17 cellular contexts compared by ENCODE assay signal in the genomic region with DNA sequence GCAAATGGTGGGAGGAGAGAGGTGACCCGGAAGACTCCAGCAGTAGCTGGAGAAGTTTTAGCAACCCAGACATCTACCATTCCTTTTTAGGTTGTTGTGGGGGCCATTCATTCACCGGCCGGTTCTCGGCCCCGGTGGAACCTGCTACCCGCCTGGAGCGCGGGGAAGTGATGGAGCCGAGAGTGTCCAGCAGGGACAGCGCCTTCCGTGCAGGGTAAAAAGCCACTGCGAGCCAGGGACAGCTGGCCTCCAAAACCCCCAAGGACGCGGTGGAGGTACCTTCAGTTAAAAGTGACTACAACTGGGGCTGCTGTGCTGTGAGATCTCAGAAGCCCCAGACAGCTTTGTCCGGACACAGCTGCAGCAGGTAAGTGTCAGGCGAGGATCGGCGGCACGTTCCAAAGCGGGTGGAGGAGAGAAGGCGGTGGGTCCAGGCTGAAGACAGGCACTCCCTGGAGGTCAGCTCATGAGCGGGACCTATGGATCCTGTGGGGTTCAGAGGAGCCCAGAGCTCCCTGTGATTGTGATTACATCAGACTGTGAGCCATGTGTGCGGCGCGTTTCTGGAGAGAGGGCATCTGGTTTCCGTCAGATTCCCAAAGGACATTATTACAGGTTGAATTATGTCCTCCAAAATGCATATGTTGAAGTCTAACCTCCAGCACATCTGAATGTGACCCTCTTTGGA.
DNase-seq lines count a peak whose midpoint lies in the region; ATAC-seq and TF ChIP-seq lines count a peak whose summit lies in the region.
"Had no signal": no experiment of that assay in that cellular context is flagged by ENCODE, and none has a peak within 500 bp of the region (broad histone marks: within the 10 kb centered on the region; RNA-seq: fewer than 3 reads in every experiment).

No MANE protein-coding gene starts in this region.

- H3K4me1 ChIP-seq in spleen = no peaks in the 10 kb centered on the region

- ATAC-seq in SK-N-SH treated with all-trans-retinoic acid at 6 μM for 48 hours = peak; percentile 70; the same call in 1 of the 3 replicates
- ATAC-seq: Panc1 had no signal

- H3K36me3 ChIP-seq in spleen = no peaks in the 10 kb centered on the region

- TF ChIP-seq POLR2A in spleen (IDR thresholded peaks at IDR 0.05) = no peak

- 80 to 93% (median 87%) methylated on average over 23 to 26 of the region's 26 CpGs for WGBS in spleen, 5 donors

- DNase-seq in activated CD8-positive, alpha-beta memory T cell treated with anti-CD3 and anti-CD28 coated beads, Interleukin-2, amount 50 U/mL, for 48 hours = peak; percentile 34
- no peak for DNase-seq in activated CD8-positive, alpha-beta memory T cell treated with anti-CD3 and anti-CD28 coated beads, Interleukin-2, amount 50 U/mL, for 4 hours
- DNase-seq in left kidney (ENCODE audit: low read depth, low spot score) (peak; percentile 35), spleen (peak; percentile 51), OCI-M2 (lab: John Stamatoyannopoulos, UW; ENCODE audit: unreplicated experiment) (no peak), A172 (ENCODE audit: low spot score) (no peak)
- DNase-seq in stimulated activated CD4-positive, alpha-beta T cell treated with anti-CD3 and anti-CD28 coated beads, Interleukin-15, amount 100 ng/mL, for 24 hours = no peak
- DNase-seq: Caco-2, DMS153, EL, H7, NCI-H2029, NCI-H510A, NCI-H774, SHP77 had no signal

- no peaks in the 10 kb centered on the region for H3K9me3 ChIP-seq in spleen
- H3K9me3 ChIP-seq: Caco-2 had no signal

- no peak for TF ChIP-seq CTCF in spleen (IDR thresholded peaks at IDR 0.05 in 8 of 11, conservative IDR thresholded peaks at IDR 0.05 in 3 of 11)

- H3K27me3 ChIP-seq in spleen (replicated peaks in 1 of 7) = peaks cover 0 to 23% (median 0%) of the 10 kb centered on the region in 7 donors

- intact Hi-C loops in spleen (cut with DNase I; ENCODE audit: low total_unique reads) = no loop called here

- no peak overlapping the region for H3K27ac ChIP-seq in spleen

- no peak overlapping the region for H3K4me3 ChIP-seq in spleen

TF ChIP-seq in SK-N-SH treated with all-trans-retinoic acid at 6 μM for 48 hours, 23 proteins besides CTCF, POLR2A, EP300 and RAD21 (continues in another document):
- no peak for TF ChIP-seq ZFP30 (CRISPR knock-in tag; IDR thresholded peaks at IDR 0.05)
- no peak; the same call in 1 of the 2 replicates for TF ChIP-seq BACH2 (CRISPR knock-in tag; IDR thresholded peaks at IDR 0.05; ENCODE audit: borderline replicate concordance)
- TF ChIP-seq CSDC2 (CRISPR knock-in tag; IDR thresholded peaks at IDR 0.05) = no peak
- peak; percentile 56 for TF ChIP-seq ISL1 (CRISPR knock-in tag; IDR thresholded peaks at IDR 0.05)
- no peak for TF ChIP-seq GLIS3 (CRISPR knock-in tag; IDR thresholded peaks at IDR 0.05)
- TF ChIP-seq ESRRG (CRISPR knock-in tag; IDR thresholded peaks at IDR 0.05) = no peak
- no peak for TF ChIP-seq ZNF565 (CRISPR knock-in tag; conservative IDR thresholded peaks at IDR 0.05; ENCODE audit: low read depth)
- peak; percentile 89 for TF ChIP-seq ZNF70 (CRISPR knock-in tag; IDR thresholded peaks at IDR 0.05)
- TF ChIP-seq ZNF8 (CRISPR knock-in tag; IDR thresholded peaks at IDR 0.05) = no peak
- TF ChIP-seq, protein P1, sequence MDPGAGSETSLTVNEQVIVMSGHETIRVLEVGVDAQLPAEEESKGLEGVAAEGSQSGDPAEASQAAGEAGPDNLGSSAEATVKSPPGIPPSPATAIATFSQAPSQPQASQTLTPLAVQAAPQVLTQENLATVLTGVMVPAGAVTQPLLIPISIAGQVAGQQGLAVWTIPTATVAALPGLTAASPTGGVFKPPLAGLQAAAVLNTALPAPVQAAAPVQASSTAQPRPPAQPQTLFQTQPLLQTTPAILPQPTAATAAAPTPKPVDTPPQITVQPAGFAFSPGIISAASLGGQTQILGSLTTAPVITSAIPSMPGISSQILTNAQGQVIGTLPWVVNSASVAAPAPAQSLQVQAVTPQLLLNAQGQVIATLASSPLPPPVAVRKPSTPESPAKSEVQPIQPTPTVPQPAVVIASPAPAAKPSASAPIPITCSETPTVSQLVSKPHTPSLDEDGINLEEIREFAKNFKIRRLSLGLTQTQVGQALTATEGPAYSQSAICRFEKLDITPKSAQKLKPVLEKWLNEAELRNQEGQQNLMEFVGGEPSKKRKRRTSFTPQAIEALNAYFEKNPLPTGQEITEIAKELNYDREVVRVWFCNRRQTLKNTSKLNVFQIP (CRISPR knock-in tag; IDR thresholded peaks at IDR 0.05; ENCODE audit: borderline replicate concordance, low read depth) = no peak
- no peak for TF ChIP-seq SNAI2 (CRISPR knock-in tag; IDR thresholded peaks at IDR 0.05)
- peak; percentile 98 for TF ChIP-seq TCF4 (CRISPR knock-in tag; IDR thresholded peaks at IDR 0.05; ENCODE audit: borderline replicate concordance)
- peak; percentile 80; the same call in 1 of the 2 replicates for TF ChIP-seq ZFP3 (CRISPR knock-in tag; IDR thresholded peaks at IDR 0.05)
- no peak for TF ChIP-seq OSR1 (CRISPR knock-in tag; IDR thresholded peaks at IDR 0.05)
- TF ChIP-seq, protein P2, sequence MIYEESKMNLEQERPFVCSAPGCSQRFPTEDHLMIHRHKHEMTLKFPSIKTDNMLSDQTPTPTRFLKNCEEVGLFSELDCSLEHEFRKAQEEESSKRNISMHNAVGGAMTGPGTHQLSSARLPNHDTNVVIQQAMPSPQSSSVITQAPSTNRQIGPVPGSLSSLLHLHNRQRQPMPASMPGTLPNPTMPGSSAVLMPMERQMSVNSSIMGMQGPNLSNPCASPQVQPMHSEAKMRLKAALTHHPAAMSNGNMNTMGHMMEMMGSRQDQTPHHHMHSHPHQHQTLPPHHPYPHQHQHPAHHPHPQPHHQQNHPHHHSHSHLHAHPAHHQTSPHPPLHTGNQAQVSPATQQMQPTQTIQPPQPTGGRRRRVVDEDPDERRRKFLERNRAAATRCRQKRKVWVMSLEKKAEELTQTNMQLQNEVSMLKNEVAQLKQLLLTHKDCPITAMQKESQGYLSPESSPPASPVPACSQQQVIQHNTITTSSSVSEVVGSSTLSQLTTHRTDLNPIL (CRISPR knock-in tag; IDR thresholded peaks at IDR 0.05; ENCODE audit: low read depth) = no peak; the same call in 1 of the 2 replicates
- no peak for TF ChIP-seq RARB (CRISPR knock-in tag; IDR thresholded peaks at IDR 0.05)
- TF ChIP-seq, protein P3, sequence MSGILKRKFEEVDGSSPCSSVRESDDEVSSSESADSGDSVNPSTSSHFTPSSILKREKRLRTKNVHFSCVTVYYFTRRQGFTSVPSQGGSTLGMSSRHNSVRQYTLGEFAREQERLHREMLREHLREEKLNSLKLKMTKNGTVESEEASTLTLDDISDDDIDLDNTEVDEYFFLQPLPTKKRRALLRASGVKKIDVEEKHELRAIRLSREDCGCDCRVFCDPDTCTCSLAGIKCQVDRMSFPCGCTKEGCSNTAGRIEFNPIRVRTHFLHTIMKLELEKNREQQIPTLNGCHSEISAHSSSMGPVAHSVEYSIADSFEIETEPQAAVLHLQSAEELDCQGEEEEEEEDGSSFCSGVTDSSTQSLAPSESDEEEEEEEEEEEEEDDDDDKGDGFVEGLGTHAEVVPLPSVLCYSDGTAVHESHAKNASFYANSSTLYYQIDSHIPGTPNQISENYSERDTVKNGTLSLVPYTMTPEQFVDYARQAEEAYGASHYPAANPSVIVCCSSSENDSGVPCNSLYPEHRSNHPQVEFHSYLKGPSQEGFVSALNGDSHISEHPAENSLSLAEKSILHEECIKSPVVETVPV (CRISPR knock-in tag; IDR thresholded peaks at IDR 0.05) = no peak
- TF ChIP-seq, protein P4, sequence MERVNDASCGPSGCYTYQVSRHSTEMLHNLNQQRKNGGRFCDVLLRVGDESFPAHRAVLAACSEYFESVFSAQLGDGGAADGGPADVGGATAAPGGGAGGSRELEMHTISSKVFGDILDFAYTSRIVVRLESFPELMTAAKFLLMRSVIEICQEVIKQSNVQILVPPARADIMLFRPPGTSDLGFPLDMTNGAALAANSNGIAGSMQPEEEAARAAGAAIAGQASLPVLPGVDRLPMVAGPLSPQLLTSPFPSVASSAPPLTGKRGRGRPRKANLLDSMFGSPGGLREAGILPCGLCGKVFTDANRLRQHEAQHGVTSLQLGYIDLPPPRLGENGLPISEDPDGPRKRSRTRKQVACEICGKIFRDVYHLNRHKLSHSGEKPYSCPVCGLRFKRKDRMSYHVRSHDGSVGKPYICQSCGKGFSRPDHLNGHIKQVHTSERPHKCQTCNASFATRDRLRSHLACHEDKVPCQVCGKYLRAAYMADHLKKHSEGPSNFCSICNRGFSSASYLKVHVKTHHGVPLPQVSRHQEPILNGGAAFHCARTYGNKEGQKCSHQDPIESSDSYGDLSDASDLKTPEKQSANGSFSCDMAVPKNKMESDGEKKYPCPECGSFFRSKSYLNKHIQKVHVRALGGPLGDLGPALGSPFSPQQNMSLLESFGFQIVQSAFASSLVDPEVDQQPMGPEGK (CRISPR knock-in tag; IDR thresholded peaks at IDR 0.05; ENCODE audit: borderline replicate concordance) = no peak
- TF ChIP-seq ARNTL (CRISPR knock-in tag; IDR thresholded peaks at IDR 0.05; ENCODE audit: borderline replicate concordance, low read depth) = 0 out of 2 replicates have a peak, but pooled peaks have one; percentile 22
- no peak for TF ChIP-seq PPARA (CRISPR knock-in tag; IDR thresholded peaks at IDR 0.05; ENCODE audit: borderline replicate concordance)
- no peak for TF ChIP-seq TOX (CRISPR knock-in tag; IDR thresholded peaks at IDR 0.05; ENCODE audit: borderline replicate concordance)
- no peak for TF ChIP-seq ZC3H10 (CRISPR knock-in tag; IDR thresholded peaks at IDR 0.05)

Comparison
In these comparisons a context has a peak if more than half of its experiments do, and no peak if none do; other contexts are left out.
1. DNase-seq: peak in activated CD8-positive, alpha-beta memory T cell treated with anti-CD3 and anti-CD28 coated beads, Interleukin-2, amount 50 U/mL, for 48 hours (single experiment), left kidney (single experiment) and spleen (single experiment); none in activated CD8-positive, alpha-beta memory T cell treated with anti-CD3 and anti-CD28 coated beads, Interleukin-2, amount 50 U/mL, for 4 hours (single experiment), OCI-M2 (single experiment), A172 (single experiment) and stimulated activated CD4-positive, alpha-beta T cell treated with anti-CD3 and anti-CD28 coated beads, Interleukin-15, amount 100 ng/mL, for 24 hours (single experiment).